ENCODE assay signal across 1 cellular context in the genomic region with DNA sequence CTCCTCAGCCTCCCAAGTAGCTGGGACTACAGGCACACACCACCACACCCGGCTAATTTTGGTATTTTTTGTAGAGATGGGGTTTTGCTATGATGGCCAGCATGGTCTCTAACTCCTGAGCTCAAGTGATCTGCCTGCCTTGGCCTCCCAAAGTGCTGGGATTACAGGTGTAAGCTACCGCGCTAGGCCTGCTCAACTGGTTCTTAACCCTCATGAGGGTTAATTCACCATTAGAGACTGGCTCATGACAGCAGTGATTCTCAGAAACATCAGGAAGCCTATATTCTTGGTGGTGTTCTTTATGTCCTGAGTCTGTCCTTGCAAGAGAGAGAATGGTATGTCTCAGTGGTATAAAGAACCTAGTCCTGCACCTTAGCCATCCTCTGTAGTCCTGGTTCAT.
TF ChIP-seq lines count a peak whose summit lies in the region.

No MANE protein-coding gene starts in this region.

TF ChIP-seq in GM23338, 12 proteins besides CTCF, POLR2A, EP300 and RAD21 (continued from another document):
- TF ChIP-seq, protein P1, sequence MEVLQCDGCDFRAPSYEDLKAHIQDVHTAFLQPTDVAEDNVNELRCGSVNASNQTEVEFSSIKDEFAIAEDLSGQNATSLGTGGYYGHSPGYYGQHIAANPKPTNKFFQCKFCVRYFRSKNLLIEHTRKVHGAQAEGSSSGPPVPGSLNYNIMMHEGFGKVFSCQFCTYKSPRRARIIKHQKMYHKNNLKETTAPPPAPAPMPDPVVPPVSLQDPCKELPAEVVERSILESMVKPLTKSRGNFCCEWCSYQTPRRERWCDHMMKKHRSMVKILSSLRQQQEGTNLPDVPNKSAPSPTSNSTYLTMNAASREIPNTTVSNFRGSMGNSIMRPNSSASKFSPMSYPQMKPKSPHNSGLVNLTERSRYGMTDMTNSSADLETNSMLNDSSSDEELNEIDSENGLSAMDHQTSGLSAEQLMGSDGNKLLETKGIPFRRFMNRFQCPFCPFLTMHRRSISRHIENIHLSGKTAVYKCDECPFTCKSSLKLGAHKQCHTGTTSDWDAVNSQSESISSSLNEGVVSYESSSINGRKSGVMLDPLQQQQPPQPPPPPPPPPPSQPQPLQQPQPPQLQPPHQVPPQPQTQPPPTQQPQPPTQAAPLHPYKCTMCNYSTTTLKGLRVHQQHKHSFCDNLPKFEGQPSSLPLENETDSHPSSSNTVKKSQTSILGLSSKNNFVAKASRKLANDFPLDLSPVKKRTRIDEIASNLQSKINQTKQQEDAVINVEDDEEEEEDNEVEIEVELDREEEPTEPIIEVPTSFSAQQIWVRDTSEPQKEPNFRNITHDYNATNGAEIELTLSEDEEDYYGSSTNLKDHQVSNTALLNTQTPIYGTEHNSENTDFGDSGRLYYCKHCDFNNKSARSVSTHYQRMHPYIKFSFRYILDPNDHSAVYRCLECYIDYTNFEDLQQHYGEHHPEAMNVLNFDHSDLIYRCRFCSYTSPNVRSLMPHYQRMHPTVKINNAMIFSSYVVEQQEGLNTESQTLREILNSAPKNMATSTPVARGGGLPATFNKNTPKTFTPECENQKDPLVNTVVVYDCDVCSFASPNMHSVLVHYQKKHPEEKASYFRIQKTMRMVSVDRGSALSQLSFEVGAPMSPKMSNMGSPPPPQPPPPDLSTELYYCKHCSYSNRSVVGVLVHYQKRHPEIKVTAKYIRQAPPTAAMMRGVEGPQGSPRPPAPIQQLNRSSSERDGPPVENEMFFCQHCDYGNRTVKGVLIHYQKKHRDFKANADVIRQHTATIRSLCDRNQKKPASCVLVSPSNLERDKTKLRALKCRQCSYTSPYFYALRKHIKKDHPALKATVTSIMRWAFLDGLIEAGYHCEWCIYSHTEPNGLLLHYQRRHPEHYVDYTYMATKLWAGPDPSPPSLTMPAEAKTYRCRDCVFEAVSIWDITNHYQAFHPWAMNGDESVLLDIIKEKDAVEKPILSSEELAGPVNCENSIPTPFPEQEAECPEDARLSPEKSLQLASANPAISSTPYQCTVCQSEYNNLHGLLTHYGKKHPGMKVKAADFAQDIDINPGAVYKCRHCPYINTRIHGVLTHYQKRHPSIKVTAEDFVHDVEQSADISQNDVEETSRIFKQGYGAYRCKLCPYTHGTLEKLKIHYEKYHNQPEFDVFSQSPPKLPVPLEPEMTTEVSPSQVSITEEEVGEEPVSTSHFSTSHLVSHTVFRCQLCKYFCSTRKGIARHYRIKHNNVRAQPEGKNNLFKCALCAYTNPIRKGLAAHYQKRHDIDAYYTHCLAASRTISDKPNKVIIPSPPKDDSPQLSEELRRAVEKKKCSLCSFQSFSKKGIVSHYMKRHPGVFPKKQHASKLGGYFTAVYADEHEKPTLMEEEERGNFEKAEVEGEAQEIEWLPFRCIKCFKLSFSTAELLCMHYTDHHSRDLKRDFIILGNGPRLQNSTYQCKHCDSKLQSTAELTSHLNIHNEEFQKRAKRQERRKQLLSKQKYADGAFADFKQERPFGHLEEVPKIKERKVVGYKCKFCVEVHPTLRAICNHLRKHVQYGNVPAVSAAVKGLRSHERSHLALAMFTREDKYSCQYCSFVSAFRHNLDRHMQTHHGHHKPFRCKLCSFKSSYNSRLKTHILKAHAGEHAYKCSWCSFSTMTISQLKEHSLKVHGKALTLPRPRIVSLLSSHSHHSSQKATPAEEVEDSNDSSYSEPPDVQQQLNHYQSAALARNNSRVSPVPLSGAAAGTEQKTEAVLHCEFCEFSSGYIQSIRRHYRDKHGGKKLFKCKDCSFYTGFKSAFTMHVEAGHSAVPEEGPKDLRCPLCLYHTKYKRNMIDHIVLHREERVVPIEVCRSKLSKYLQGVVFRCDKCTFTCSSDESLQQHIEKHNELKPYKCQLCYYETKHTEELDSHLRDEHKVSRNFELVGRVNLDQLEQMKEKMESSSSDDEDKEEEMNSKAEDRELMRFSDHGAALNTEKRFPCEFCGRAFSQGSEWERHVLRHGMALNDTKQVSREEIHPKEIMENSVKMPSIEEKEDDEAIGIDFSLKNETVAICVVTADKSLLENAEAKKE (CRISPR knock-in tag; IDR thresholded peaks at IDR 0.05): no peak
- no peak for TF ChIP-seq JUNB (IDR thresholded peaks at IDR 0.05; ENCODE audit: unreplicated experiment)
TF ChIP-seq in GM23338: peak in this region for 0.
